ENCODE assay signal across 16 cellular contexts in the genomic region with DNA sequence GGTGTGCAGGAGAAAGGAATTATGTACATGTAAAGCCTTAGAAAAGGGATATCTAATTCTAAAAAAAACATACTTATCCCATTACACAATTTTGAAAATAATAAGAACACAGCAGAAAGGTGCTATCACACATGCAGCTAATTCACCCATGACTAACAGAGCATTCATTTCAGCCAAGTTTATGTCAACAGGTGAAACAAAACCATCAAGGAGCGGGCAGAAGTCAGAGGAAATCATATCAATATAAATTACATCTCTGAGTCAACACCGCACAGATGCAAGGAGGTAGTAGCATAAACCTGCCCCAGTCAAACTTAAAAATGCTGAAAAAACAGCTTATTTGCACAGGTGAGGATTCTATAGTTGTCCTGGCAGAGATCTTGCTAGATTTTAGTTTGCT.
"Had no signal": no experiment of that assay in that cellular context is flagged by ENCODE, and none has a peak within 500 bp of the region (broad histone marks: within the 10 kb centered on the region; RNA-seq: fewer than 3 reads in every experiment).

No MANE protein-coding gene starts in this region.

- H3K27ac ChIP-seq: adrenal gland, coronary artery, gastrocnemius medialis, left ventricle myocardium inferior, suprapubic skin, upper lobe of right lung had no signal

- H3K9me3 ChIP-seq: adrenal gland, gastrocnemius medialis, left ventricle myocardium inferior, suprapubic skin, upper lobe of right lung had no signal

- H3K4me3 ChIP-seq: adrenal gland, coronary artery, gastrocnemius medialis, left ventricle myocardium inferior, suprapubic skin, upper lobe of right lung had no signal

- H3K4me1 ChIP-seq: adrenal gland, gastrocnemius medialis, suprapubic skin, upper lobe of right lung had no signal

- FAIRE-seq: endothelial cell of umbilical vein had no signal

- ATAC-seq: gastrocnemius medialis, upper lobe of right lung, WTC11 had no signal

- H3K36me3 ChIP-seq: adrenal gland, gastrocnemius medialis, left ventricle myocardium inferior, suprapubic skin, upper lobe of right lung had no signal

- DNase-seq: activated CD4-positive, alpha-beta T cell treated with anti-CD3 and anti-CD28 coated beads, Interleukin-2, amount 10 ng/mL, durations not matched to agents 24 days and 14 days; activated naive CD4-positive, alpha-beta T cell treated with anti-CD3 and anti-CD28 coated beads, Interleukin-2, amount 10 ng/mL, durations not matched to agents 7 days and 5 days; adrenal gland; caudate nucleus; effector CD4-positive, alpha-beta T cell; gastrocnemius medialis; islet precursor cell; left ventricle myocardium inferior; nephron progenitor cell; stimulated activated CD4-positive, alpha-beta T cell treated with anti-CD3 and anti-CD28 coated beads, Interleukin-12 subunit alpha, Interleukin-12 subunit beta, amount 100 ng/mL, for 4 hours; stimulated activated naive CD4-positive, alpha-beta T cell; upper lobe of right lung had no signal

- H3K27me3 ChIP-seq: adrenal gland, gastrocnemius medialis, suprapubic skin, upper lobe of right lung had no signal
